15 cellular contexts compared by ENCODE assay signal in genomic region chr5:137679195-137679594, GRCh38. TPM values are rescaled to one million over a fixed set of nuclear protein-coding genes. Genes with fewer than 3 reads are reported as not detected.
A peak's percentile ranks its signal among the peaks of the same experiment; 100 is the strongest.
DNase-seq lines count a peak whose midpoint lies in the region; ATAC-seq and TF ChIP-seq lines count a peak whose summit lies in the region.
"Had no signal": no experiment of that assay in that cellular context is flagged by ENCODE, and none has a peak within 500 bp of the region (broad histone marks: within the 10 kb centered on the region; RNA-seq: fewer than 3 reads in every experiment).

No MANE protein-coding gene starts in this region.

- BruUV-seq in Caco-2 (replicated peaks; lab: Mats Ljungman, UMichigan), result no TSS peak

- intact Hi-C loops in Caco-2 (cut with micrococcal nuclease; ENCODE audit: unreplicated experiment), result no loop called here
- intact Hi-C loops in CD8-positive, alpha-beta T cell (cut with DNase I, micrococcal nuclease), result no loop called here

- H3K9me3 Mint-ChIP-seq in WTC11 (no peaks in the 10 kb centered on the region), Caco-2 (ENCODE audit: unreplicated experiment) (no peaks in the 10 kb centered on the region)
- H3K9me3 Mint-ChIP-seq in CD8-positive, alpha-beta T cell, result no peaks in the 10 kb centered on the region
- H3K9me3 Mint-ChIP-seq: CD4-positive, CD25-positive, alpha-beta regulatory T cell had no signal

- POLR2A ChIA-PET in WTC11 (lab: Charles Lee) (no interaction called here), Caco-2 (lab: Charles Lee) (no interaction called here)
- POLR2A ChIA-PET in CD8-positive, alpha-beta T cell (lab: Charles Lee), result no interaction called here

- DNase-seq in WTC11 (ENCODE audit: low spot score) (no peak), epithelial cell of prostate (ENCODE audit: low read depth, low spot score) (no peak), Caco-2 (no peak), DMS79 treated with DMSO at 0.1 percent for 48 hours (lab: John Stamatoyannopoulos, UW) (no peak)
- DNase-seq in CD8-positive, alpha-beta T cell, result no peak
- DNase-seq: ACHN; BE2C; C1 segment of cervical spinal cord; CD4-positive, CD25-positive, alpha-beta regulatory T cell; DMS153; DND-41; GDM1; HCEC 1CT had no signal

- no peak for ATAC-seq in WTC11
- ATAC-seq in CD8-positive, alpha-beta T cell, result no peak

- H3K4me1 ChIP-seq in HUES6 (ENCODE audit: control insufficient read depth, insufficient read depth, low read length) (peaks cover 5% of the 10 kb centered on the region; the same call in 1 of the 2 replicates), Caco-2 (no peaks in the 10 kb centered on the region)
- no peaks in the 10 kb centered on the region for H3K4me1 ChIP-seq in CD8-positive, alpha-beta T cell (ENCODE audit: insufficient read depth, low read length)

- H3K36me3 Mint-ChIP-seq in WTC11 (peaks cover 8% of the 10 kb centered on the region; the same call in 1 of the 2 replicates), Caco-2 (ENCODE audit: insufficient read depth, unreplicated experiment) (no peaks in the 10 kb centered on the region)
- peaks cover 54% of the 10 kb centered on the region for H3K36me3 Mint-ChIP-seq in CD8-positive, alpha-beta T cell

- H3K4me3 Mint-ChIP-seq in WTC11, result peak overlapping the region; percentile 60
- H3K4me3 Mint-ChIP-seq in Caco-2 (ENCODE audit: unreplicated experiment), result no peak overlapping the region
- H3K4me3 Mint-ChIP-seq in CD8-positive, alpha-beta T cell, result no peak overlapping the region
- H3K4me3 Mint-ChIP-seq: CD4-positive, CD25-positive, alpha-beta regulatory T cell had no signal

- H3K36me3 ChIP-seq in HUES6 (ENCODE audit: control insufficient read depth, insufficient read depth, low read length) (peaks cover 5% of the 10 kb centered on the region; the same call in 1 of the 2 replicates), Caco-2 (ENCODE audit: control insufficient read depth, insufficient read depth, low read length) (no peaks in the 10 kb centered on the region)
- H3K36me3 ChIP-seq in CD8-positive, alpha-beta T cell (ENCODE audit: insufficient read depth, low read length), result peaks cover 8% of the 10 kb centered on the region

- H3K27ac ChIP-seq in HUES6 (ENCODE audit: low read depth, low read length) (no peak overlapping the region), epithelial cell of prostate (peak overlapping the region; percentile 33)
- H3K27ac ChIP-seq in CD8-positive, alpha-beta T cell (ENCODE audit: low read depth, low read length), result no peak overlapping the region
- H3K27ac ChIP-seq: KMS-11 had no signal

- TF ChIP-seq CTCF in WTC11 (IDR thresholded peaks at IDR 0.05), result no peak
- TF ChIP-seq CTCF in Caco-2 (IDR thresholded peaks at IDR 0.05; ENCODE audit: insufficient read depth in 1 of 2, low read depth in 1 of 2, low read length in 1 of 2, severe bottlenecking in 1 of 2, unreplicated experiment in 1 of 2), result no peak
- no peak for TF ChIP-seq CTCF in CD8-positive, alpha-beta T cell (IDR thresholded peaks at IDR 0.05)

- H3K27ac Mint-ChIP-seq in WTC11 (peak overlapping the region; percentile 61), Caco-2 (ENCODE audit: unreplicated experiment) (no peak overlapping the region)
- no peak overlapping the region for H3K27ac Mint-ChIP-seq in CD8-positive, alpha-beta T cell
- H3K27ac Mint-ChIP-seq: CD4-positive, CD25-positive, alpha-beta regulatory T cell had no signal

- H3K9me3 ChIP-seq in HUES6 (ENCODE audit: control insufficient read depth, insufficient read depth, low read depth, low read length), result no peaks in the 10 kb centered on the region
- H3K9me3 ChIP-seq in Caco-2, result no peaks in the 10 kb centered on the region
- H3K9me3 ChIP-seq in CD8-positive, alpha-beta T cell (ENCODE audit: low read length), result no peaks in the 10 kb centered on the region
- H3K9me3 ChIP-seq: BE2C had no signal

- peaks cover 13% of the 10 kb centered on the region for H3K4me1 Mint-ChIP-seq in WTC11
- H3K4me1 Mint-ChIP-seq in Caco-2 (ENCODE audit: low read depth, unreplicated experiment), result no peaks in the 10 kb centered on the region
- no peaks in the 10 kb centered on the region for H3K4me1 Mint-ChIP-seq in CD8-positive, alpha-beta T cell (ENCODE audit: low read depth)

- H3K4me3 ChIP-seq in HUES6 (ENCODE audit: low read depth, low read length) (peak overlapping the region; percentile 24; the same call in 1 of the 2 replicates), Caco-2 (ENCODE audit: low read depth, low read length) (no peak overlapping the region)
- H3K4me3 ChIP-seq in CD8-positive, alpha-beta T cell (ENCODE audit: low read depth, low read length), result no peak overlapping the region

- H3K27me3 Mint-ChIP-seq in WTC11 (ENCODE audit: low read depth) (no peaks in the 10 kb centered on the region), Caco-2 (ENCODE audit: insufficient read depth, unreplicated experiment) (peaks cover 5% of the 10 kb centered on the region)
- H3K27me3 Mint-ChIP-seq in CD8-positive, alpha-beta T cell (ENCODE audit: low read depth), result no peaks in the 10 kb centered on the region

- CTCF ChIA-PET in WTC11 (lab: Charles Lee) (interaction anchor here (1.0 to 1.4 kb wide), 2 partner anchors 19 to 50 kb away, joined by 5 read pairs; no protein-coding TSS in a partner anchor), Caco-2 (lab: Charles Lee) (interaction anchor here (0.6 to 1.2 kb wide), 2 partner anchors 19 to 591 kb away, joined by 3 to 4 read pairs; no protein-coding TSS in a partner anchor)
- CTCF ChIA-PET in CD8-positive, alpha-beta T cell (lab: Charles Lee), result interaction anchor here (1.1 to 1.9 kb wide), 4 partner anchors 10 to 42 kb away, joined by 3 to 9 read pairs (median 4); no protein-coding TSS in a partner anchor

- H3K27me3 ChIP-seq in HUES6 (ENCODE audit: control insufficient read depth, insufficient read depth, low read length), result no peaks in the 10 kb centered on the region
- H3K27me3 ChIP-seq in Caco-2 (replicated peaks; ENCODE audit: control insufficient read depth, insufficient read depth, low read length), result no peaks in the 10 kb centered on the region
- H3K27me3 ChIP-seq in CD8-positive, alpha-beta T cell (ENCODE audit: insufficient read depth, low read length), result no peaks in the 10 kb centered on the region
- H3K27me3 ChIP-seq: BE2C had no signal

- H3K9ac ChIP-seq in HUES6 (ENCODE audit: low read length), result no peak overlapping the region
- H3K9ac ChIP-seq: KMS-11 had no signal

TF ChIP-seq in WTC11, 78 proteins besides CTCF, POLR2A, EP300 and RAD21:
- TF ChIP-seq ZNF263 (CRISPR knock-in tag; IDR thresholded peaks at IDR 0.05; ENCODE audit: low read depth), result no peak
- TF ChIP-seq ZBTB21 (CRISPR knock-in tag; IDR thresholded peaks at IDR 0.05; ENCODE audit: borderline replicate concordance), result no peak
- TF ChIP-seq TEAD4 (CRISPR knock-in tag; IDR thresholded peaks at IDR 0.05), result no peak
- TF ChIP-seq STAT6 (CRISPR knock-in tag; conservative IDR thresholded peaks at IDR 0.05; ENCODE audit: low read depth), result no peak
- TF ChIP-seq JAZF1 (CRISPR knock-in tag; IDR thresholded peaks at IDR 0.05), result no peak
- TF ChIP-seq ZNF138 (CRISPR knock-in tag; conservative IDR thresholded peaks at IDR 0.05), result no peak
- no peak for TF ChIP-seq ZNF317 (CRISPR knock-in tag; IDR thresholded peaks at IDR 0.05; ENCODE audit: borderline replicate concordance, low read depth)
- no peak for TF ChIP-seq SMAD3 (CRISPR knock-in tag; IDR thresholded peaks at IDR 0.05; ENCODE audit: borderline replicate concordance)
- no peak for TF ChIP-seq FOXJ3 (CRISPR knock-in tag; IDR thresholded peaks at IDR 0.05; ENCODE audit: borderline replicate concordance)
- TF ChIP-seq ZNF671 (CRISPR knock-in tag; IDR thresholded peaks at IDR 0.05), result no peak
- TF ChIP-seq, protein P1, sequence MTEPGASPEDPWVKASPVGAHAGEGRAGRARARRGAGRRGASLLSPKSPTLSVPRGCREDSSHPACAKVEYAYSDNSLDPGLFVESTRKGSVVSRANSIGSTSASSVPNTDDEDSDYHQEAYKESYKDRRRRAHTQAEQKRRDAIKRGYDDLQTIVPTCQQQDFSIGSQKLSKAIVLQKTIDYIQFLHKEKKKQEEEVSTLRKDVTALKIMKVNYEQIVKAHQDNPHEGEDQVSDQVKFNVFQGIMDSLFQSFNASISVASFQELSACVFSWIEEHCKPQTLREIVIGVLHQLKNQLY (CRISPR knock-in tag; IDR thresholded peaks at IDR 0.05), result no peak
- TF ChIP-seq, protein P2, sequence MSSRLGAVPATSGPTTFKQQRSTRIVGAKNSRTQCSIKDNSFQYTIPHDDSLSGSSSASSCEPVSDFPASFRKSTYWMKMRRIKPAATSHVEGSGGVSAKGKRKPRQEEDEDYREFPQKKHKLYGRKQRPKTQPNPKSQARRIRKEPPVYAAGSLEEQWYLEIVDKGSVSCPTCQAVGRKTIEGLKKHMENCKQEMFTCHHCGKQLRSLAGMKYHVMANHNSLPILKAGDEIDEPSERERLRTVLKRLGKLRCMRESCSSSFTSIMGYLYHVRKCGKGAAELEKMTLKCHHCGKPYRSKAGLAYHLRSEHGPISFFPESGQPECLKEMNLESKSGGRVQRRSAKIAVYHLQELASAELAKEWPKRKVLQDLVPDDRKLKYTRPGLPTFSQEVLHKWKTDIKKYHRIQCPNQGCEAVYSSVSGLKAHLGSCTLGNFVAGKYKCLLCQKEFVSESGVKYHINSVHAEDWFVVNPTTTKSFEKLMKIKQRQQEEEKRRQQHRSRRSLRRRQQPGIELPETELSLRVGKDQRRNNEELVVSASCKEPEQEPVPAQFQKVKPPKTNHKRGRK (CRISPR knock-in tag; IDR thresholded peaks at IDR 0.05; ENCODE audit: borderline replicate concordance), result no peak
TF ChIP-seq in WTC11: peak in this region for 0.

RNA-seq across cellular contexts. Expression of gene KLHL3, which starts 56.7 kb away (rescaled TPM):
- total RNA-seq in WTC11 (2021), result 14.7 to 18.2 TPM (median 15.7 TPM) in 3 replicates
- 3.5 TPM in 2 replicates for total RNA-seq in Caco-2 (2022)
- total RNA-seq in CD8-positive, alpha-beta T cell, result 10 to 100 TPM; 16.9 to 17.4 TPM
